Comparison of ENCODE assay signal across 8 cellular contexts in genomic region chr15:90664650-90665287, GRCh38. TPM values are rescaled to one million over a fixed set of nuclear protein-coding genes. Genes with fewer than 3 reads are reported as not detected.
DNase-seq lines count a peak whose midpoint lies in the region; ATAC-seq and TF ChIP-seq lines count a peak whose summit lies in the region.

No MANE protein-coding gene starts in this region.

- no peaks in the 10 kb centered on the region for H3K9me2 ChIP-seq in Karpas-422 (replicated peaks; ENCODE audit: insufficient read depth, low read length)

- H3K4me3 ChIP-seq in Karpas-422 (ENCODE audit: low read length): peak overlapping the region; percentile 72
- peak overlapping the region; percentile 66 to 83 (median 79) for H3K4me3 ChIP-seq in right lobe of liver
- H3K4me3 ChIP-seq in urinary bladder (ENCODE audit: low read depth, low read length): peak overlapping the region; percentile 82

- H3K27ac ChIP-seq in Karpas-422 (ENCODE audit: low read length) (peak overlapping the region; percentile 76), right lobe of liver (peak overlapping the region; percentile 73 to 90 (median 82)), urinary bladder (ENCODE audit: low read depth) (peak overlapping the region; percentile 84)

- H3K4me1 ChIP-seq in Karpas-422 (ENCODE audit: low read length) (peaks cover 51% of the 10 kb centered on the region), right lobe of liver (peaks cover 0 to 4% (median 0%) of the 10 kb centered on the region in 4 donors), urinary bladder (ENCODE audit: insufficient read depth) (no peaks in the 10 kb centered on the region)

- peak overlapping the region; percentile 80 for H3K9ac ChIP-seq in Karpas-422 (ENCODE audit: low read length)

- H3K9me3 ChIP-seq in Karpas-422 (ENCODE audit: low read length): no peaks in the 10 kb centered on the region
- H3K9me3 ChIP-seq in right lobe of liver: no peaks in the 10 kb centered on the region

- ATAC-seq in GM19025 (IDR thresholded peaks at IDR 0.05; ENCODE audit: low read depth, unreplicated experiment): peak; percentile 2
- ATAC-seq in right lobe of liver: peak; percentile 55 to 65 (median 63)

- H3K36me3 ChIP-seq in Karpas-422 (ENCODE audit: insufficient read depth, low read length): no peaks in the 10 kb centered on the region
- H3K36me3 ChIP-seq in right lobe of liver: no peaks in the 10 kb centered on the region
- H3K36me3 ChIP-seq in urinary bladder (ENCODE audit: insufficient read depth): no peaks in the 10 kb centered on the region

- peak overlapping the region; percentile 74 for H3K4me2 ChIP-seq in Karpas-422 (ENCODE audit: low read depth, low read length, poor library complexity, severe bottlenecking)

- WGBS in right lobe of liver (ENCODE audit: insufficient coverage, low coverage, low lambda C conversion rate, missing lambda C conversion rate): 82% methylated on average over 12 of the region's 28 CpGs
- WGBS in urinary bladder: 26% methylated on average over 28 of the region's 28 CpGs

- DNase-seq in AG08395 (ENCODE audit: low spot score): peak; percentile 47
- DNase-seq in Karpas-422: peak; percentile 48
- peak; percentile 44 for DNase-seq in cerebellar cortex (ENCODE audit: low spot score)
- DNase-seq in right lobe of liver: peak; percentile 54 to 59 (median 55)
- no peak for DNase-seq in NCI-H226
- DNase-seq in stimulated activated CD4-positive, alpha-beta T cell treated with anti-CD3 and anti-CD28 coated beads, Interleukin-4, amount 100 ng/mL, for 24 hours: no peak

- 0 out of 2 replicates have a peak, but pooled peaks cover 2% of the 10 kb centered on the region for H3K27me3 ChIP-seq in Karpas-422 (ENCODE audit: low read length)
- H3K27me3 ChIP-seq in right lobe of liver: no peaks in the 10 kb centered on the region

- intact Hi-C loops in right lobe of liver (cut with DNase I): no loop called here

- H3K79me2 ChIP-seq in Karpas-422 (ENCODE audit: low read length): no peaks in the 10 kb centered on the region

- peak overlapping the region; percentile 73 for H2AFZ ChIP-seq in Karpas-422 (ENCODE audit: low read length)

- TF ChIP-seq POLR2A in right lobe of liver (IDR thresholded peaks at IDR 0.05): no peak

- no peak for TF ChIP-seq CTCF in right lobe of liver (IDR thresholded peaks at IDR 0.05)

- H4K20me1 ChIP-seq in Karpas-422 (ENCODE audit: insufficient read depth, low read depth, low read length): no peaks in the 10 kb centered on the region

RNA-seq across cellular contexts. Expression of gene BLM, which starts 52.4 kb away (rescaled TPM):
- 15.4 and 33.5 TPM in 2 replicates for total RNA-seq in Karpas-422 (2014; rRNA removed; shearing (Covaris generic); ENCODE audit: low replicate concordance)
- total RNA-seq in right lobe of liver: 1 to 10 TPM in 2 of 6 experiments, under 1 TPM in 4; 0.20 to 2.3 (median 0.45) TPM
- 7.8 TPM for total RNA-seq in urinary bladder
- polyA plus RNA-seq in urinary bladder: 0.67 TPM

Comparison
In these comparisons a context has a peak if more than half of its experiments do, and no peak if none do; other contexts are left out.
1. DNase-seq: peak in AG08395 (single experiment), Karpas-422 (single experiment), cerebellar cortex (single experiment) and right lobe of liver (3 of 3); none in NCI-H226 (single experiment) and stimulated activated CD4-positive, alpha-beta T cell treated with anti-CD3 and anti-CD28 coated beads, Interleukin-4, amount 100 ng/mL, for 24 hours (single experiment).
2. Peak in every context shown above with its lines, with median percentiles within 50 percentile points of each other: H3K27ac ChIP-seq and H3K4me3 ChIP-seq.